In the genomic region with DNA sequence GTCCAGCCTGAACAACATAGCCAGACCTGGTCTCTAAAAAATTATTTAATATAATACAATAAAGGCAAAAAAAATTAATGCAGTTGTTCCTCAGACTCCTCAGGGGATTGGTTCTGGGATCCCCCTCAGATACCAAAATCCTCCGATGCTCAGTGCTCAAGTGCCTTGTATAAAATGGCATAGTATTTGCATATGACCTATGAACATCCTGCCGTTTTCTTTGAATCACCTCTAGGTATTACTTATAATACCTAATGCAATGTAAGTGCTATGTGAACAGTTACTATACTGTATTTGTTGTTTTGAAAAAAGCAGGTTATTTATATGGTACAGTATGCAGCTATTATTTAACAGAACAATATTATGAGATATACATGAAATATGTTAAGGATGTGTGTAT, we compare ENCODE assay signal across 19 cellular contexts.
"Had no signal": no experiment of that assay in that cellular context is flagged by ENCODE, and none has a peak within 500 bp of the region (broad histone marks: within the 10 kb centered on the region; RNA-seq: fewer than 3 reads in every experiment).

No MANE protein-coding gene starts in this region.

- H3K4me3 ChIP-seq: breast epithelium, colonic mucosa, PC-9 had no signal

- H3K4me3 Mint-ChIP-seq: activated CD8-positive, alpha-beta memory T cell treated with anti-CD3 and anti-CD28 coated beads, Interleukin-2, amount 10 ng/mL, durations not matched to agents 7 days and 5 days; activated naive CD4-positive, alpha-beta T cell treated with anti-CD3 and anti-CD28 coated beads, Interleukin-2, amount 10 ng/mL, durations not matched to agents 7 days and 5 days; activated naive CD8-positive, alpha-beta T cell treated with anti-CD3 and anti-CD28 coated beads, Interleukin-2, amount 10 ng/mL, durations not matched to agents 7 days and 5 days; activated T-cell treated with anti-CD3 and anti-CD28 coated beads, Interleukin-2, amount 50 U/mL, for 4 hours; T-helper 1 cell treated with Interleukin-12 subunit alpha and Interleukin-12 subunit beta and Interleukin-4 antibody, amounts not matched to agents 30 μg/mL and 1 μg/mL, for 36 hours had no signal

- H3K36me3 ChIP-seq: breast epithelium, colonic mucosa had no signal

- H3K4me1 ChIP-seq: breast epithelium, colonic mucosa had no signal

- ATAC-seq: activated CD8-positive, alpha-beta memory T cell treated with anti-CD3 and anti-CD28 coated beads, Interleukin-2, amount 10 ng/mL, durations not matched to agents 7 days and 5 days; activated T-cell treated with anti-CD3 and anti-CD28 coated beads, Interleukin-2, amount 50 U/mL, for 4 hours had no signal

- H3K27ac Mint-ChIP-seq: activated CD8-positive, alpha-beta memory T cell treated with anti-CD3 and anti-CD28 coated beads, Interleukin-2, amount 10 ng/mL, durations not matched to agents 7 days and 5 days; activated naive CD4-positive, alpha-beta T cell treated with anti-CD3 and anti-CD28 coated beads, Interleukin-2, amount 10 ng/mL, durations not matched to agents 7 days and 5 days; activated naive CD8-positive, alpha-beta T cell treated with anti-CD3 and anti-CD28 coated beads, Interleukin-2, amount 10 ng/mL, durations not matched to agents 7 days and 5 days; T-helper 1 cell treated with Interleukin-12 subunit alpha and Interleukin-12 subunit beta and Interleukin-4 antibody, amounts not matched to agents 30 μg/mL and 1 μg/mL, for 36 hours had no signal

- H2AFZ ChIP-seq: PC-9 had no signal

- H3K27me3 Mint-ChIP-seq: activated CD8-positive, alpha-beta memory T cell treated with anti-CD3 and anti-CD28 coated beads, Interleukin-2, amount 10 ng/mL, durations not matched to agents 7 days and 5 days; activated naive CD4-positive, alpha-beta T cell treated with anti-CD3 and anti-CD28 coated beads, Interleukin-2, amount 10 ng/mL, durations not matched to agents 7 days and 5 days; activated naive CD8-positive, alpha-beta T cell treated with anti-CD3 and anti-CD28 coated beads, Interleukin-2, amount 10 ng/mL, durations not matched to agents 7 days and 5 days had no signal

- H3K9me3 ChIP-seq: colonic mucosa had no signal

- DNase-seq: activated CD4-positive, alpha-beta T cell treated with anti-CD3 and anti-CD28 coated beads for 4 hours; activated CD8-positive, alpha-beta memory T cell treated with anti-CD3 and anti-CD28 coated beads, Interleukin-2, amount 10 ng/mL, durations not matched to agents 7 days and 5 days; activated gamma-delta T cell; activated naive CD4-positive, alpha-beta T cell treated with anti-CD3 and anti-CD28 coated beads, Interleukin-2, amount 10 ng/mL, durations not matched to agents 7 days and 5 days; activated naive CD8-positive, alpha-beta T cell treated with anti-CD3 and anti-CD28 coated beads, Interleukin-2, amount 10 ng/mL, durations not matched to agents 7 days and 5 days; activated T-cell treated with anti-CD3 and anti-CD28 coated beads, Interleukin-2, amount 50 U/mL, for 4 hours; aorta; caudate nucleus; colonic mucosa; NCI-H1048; NCI-H146; NCI-H187 treated with DMSO at 0.1 percent for 48 hours; NCI-H2081 treated with DMSO at 0.1 percent for 48 hours; NCI-H446; NCI-H524; PC-9; SHP77 treated with DMSO at 0.1 percent for 48 hours had no signal

- H3K27ac ChIP-seq: breast epithelium, colonic mucosa, PC-9 had no signal

- H3K27me3 ChIP-seq: breast epithelium, colonic mucosa had no signal

- H3K4me2 ChIP-seq: PC-9 had no signal
